Comparison of ENCODE assay signal across 10 cellular contexts in the genomic region with DNA sequence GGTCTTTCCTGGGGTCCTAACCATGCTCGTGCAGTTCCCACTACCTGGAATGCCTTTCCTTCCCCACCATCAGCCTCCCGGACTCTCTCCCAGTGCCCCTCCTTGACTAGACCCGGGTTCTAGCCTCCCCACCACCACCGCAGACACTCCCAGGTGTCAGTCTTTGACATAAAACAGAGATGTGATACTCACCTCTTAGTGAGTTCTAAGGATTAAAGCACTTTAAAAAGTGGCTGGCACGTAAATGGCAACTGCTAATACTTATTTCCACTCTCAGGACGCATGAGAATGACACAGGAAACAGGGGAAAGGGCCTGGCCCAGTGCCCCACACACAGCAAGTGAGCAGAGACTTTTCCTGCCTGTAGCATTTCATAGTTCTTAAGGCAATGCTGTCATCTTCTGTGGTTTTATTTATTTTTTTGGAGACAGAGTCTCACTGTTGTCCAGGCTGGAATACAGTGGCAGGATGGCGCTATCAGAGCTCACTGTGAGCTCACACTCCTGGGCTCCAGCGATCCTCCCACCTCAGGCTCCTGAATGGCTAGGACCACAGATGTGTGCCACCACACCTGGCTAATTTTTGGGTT. TPM values are rescaled to one million over a fixed set of nuclear protein-coding genes. Genes with fewer than 3 reads are reported as not detected.
DNase-seq lines count a peak whose midpoint lies in the region; ATAC-seq, FAIRE-seq and TF ChIP-seq lines count a peak whose summit lies in the region.
"Had no signal": no experiment of that assay in that cellular context is flagged by ENCODE, and none has a peak within 500 bp of the region (broad histone marks: within the 10 kb centered on the region; RNA-seq: fewer than 3 reads in every experiment).

No MANE protein-coding gene starts in this region.

- peaks cover 0 to 4% of the 10 kb centered on the region in 2 donors for H3K36me3 Mint-ChIP-seq in activated T-cell treated with anti-CD3 and anti-CD28 coated beads, Interleukin-2, amount 50 U/mL, for 72 hours (ENCODE audit: insufficient read depth in 2 of 2)

- peak overlapping the region; percentile 84 to 97 for H3K4me3 Mint-ChIP-seq in activated T-cell treated with anti-CD3 and anti-CD28 coated beads, Interleukin-2, amount 50 U/mL, for 72 hours
- H3K4me3 Mint-ChIP-seq: H9 had no signal

- DNase-seq in activated T-cell treated with anti-CD3 and anti-CD28 coated beads, Interleukin-2, amount 50 U/mL, for 72 hours: no peak
- no peak for DNase-seq in activated T-cell treated with anti-CD3 and anti-CD28 coated beads for 4 hours
- DNase-seq in astrocyte of the spinal cord (ENCODE audit: low read depth, low spot score): peak; percentile 39
- no peak for DNase-seq in tibial artery
- DNase-seq in urothelium cell line (ENCODE audit: low spot score): no peak
- DNase-seq: H9, NCI-H2171 had no signal

- in situ Hi-C loops in astrocyte of the spinal cord (cut with HindIII; ENCODE audit: low sequenced_read_pairs): no loop called here

- TF ChIP-seq RAD21 in liver (IDR thresholded peaks at IDR 0.05): no peak

- H3K27ac ChIP-seq in liver (ENCODE audit: low read depth in 1 of 2, low read length in 2 of 2): peak overlapping the region; percentile 58 to 68
- H3K27ac ChIP-seq in tibial artery: peak overlapping the region; percentile 96 to 97

- intact Hi-C loops in tibial artery (cut with DNase I; ENCODE audit: low total_unique reads): no loop called here

- H3K4me3 ChIP-seq in astrocyte of the spinal cord (ENCODE audit: low read depth, low read length) (no peak overlapping the region), liver (ENCODE audit: low read depth in 1 of 3, low read length in 3 of 3) (no peak overlapping the region), tibial artery (no peak overlapping the region)

- 69% methylated on average over 8 of the region's 8 CpGs for WGBS in liver

- H3K36me3 ChIP-seq in liver (ENCODE audit: control insufficient read depth in 4 of 4, insufficient read depth in 3 of 4, low read depth in 1 of 4, low read length in 3 of 4): no peaks in the 10 kb centered on the region
- peaks cover 0 to 13% (median 0%) of the 10 kb centered on the region in 3 donors for H3K36me3 ChIP-seq in tibial artery

- peaks cover 7 to 31% (median 21%) of the 10 kb centered on the region in 4 donors for H3K4me1 ChIP-seq in liver (ENCODE audit: control insufficient read depth in 4 of 4, insufficient read depth in 4 of 4, low read length in 3 of 4)
- peaks cover 9 to 71% (median 57%) of the 10 kb centered on the region in 4 donors for H3K4me1 ChIP-seq in tibial artery

- H3K4me1 Mint-ChIP-seq in activated T-cell treated with anti-CD3 and anti-CD28 coated beads, Interleukin-2, amount 50 U/mL, for 72 hours (ENCODE audit: low read depth): peaks cover 81% of the 10 kb centered on the region

- TF ChIP-seq CTCF in astrocyte of the spinal cord (IDR thresholded peaks at IDR 0.05; ENCODE audit: low read depth, low read length): no peak
- TF ChIP-seq CTCF in liver (IDR thresholded peaks at IDR 0.05; ENCODE audit: low read depth, low read length, missing input control): no peak
- no peak for TF ChIP-seq CTCF in tibial artery (IDR thresholded peaks at IDR 0.05)

- H3K27ac Mint-ChIP-seq in activated T-cell treated with anti-CD3 and anti-CD28 coated beads, Interleukin-2, amount 50 U/mL, for 72 hours: peak overlapping the region; percentile 93

- no peaks in the 10 kb centered on the region for H3K27me3 Mint-ChIP-seq in activated T-cell treated with anti-CD3 and anti-CD28 coated beads, Interleukin-2, amount 50 U/mL, for 72 hours (ENCODE audit: low read depth)

- FAIRE-seq in urothelium cell line (lab: Jason Lieb, UNC): no peak

- H3K9ac ChIP-seq in liver (ENCODE audit: low read depth in 1 of 2, low read length in 2 of 2): peak overlapping the region in 1 of 2 donors; percentile 9

- H3K27me3 ChIP-seq in liver (ENCODE audit: control insufficient read depth in 4 of 4, insufficient read depth in 4 of 4, low read length in 3 of 4) (no peaks in the 10 kb centered on the region), tibial artery (no peaks in the 10 kb centered on the region)

- ATAC-seq in activated T-cell treated with anti-CD3 and anti-CD28 coated beads, Interleukin-2, amount 50 U/mL, for 72 hours (replicated peaks in 1 of 2): no peak
- ATAC-seq in HG02588 (IDR thresholded peaks at IDR 0.05; ENCODE audit: unreplicated experiment) (no peak), HG03469 (IDR thresholded peaks at IDR 0.05; ENCODE audit: unreplicated experiment) (no peak)

- H3K9me3 ChIP-seq in liver (ENCODE audit: control insufficient read depth in 4 of 4, low read length in 3 of 4) (no peaks in the 10 kb centered on the region), tibial artery (no peaks in the 10 kb centered on the region)

- H3K9me3 Mint-ChIP-seq in activated T-cell treated with anti-CD3 and anti-CD28 coated beads, Interleukin-2, amount 50 U/mL, for 72 hours: no peaks in the 10 kb centered on the region
- H3K9me3 Mint-ChIP-seq: H9 had no signal

TF ChIP-seq in liver, 16 proteins besides CTCF, POLR2A, EP300 and RAD21:
- TF ChIP-seq HNF4A (conservative IDR thresholded peaks at IDR 0.05) (no peak), RXRA (IDR thresholded peaks at IDR 0.05) (no peak), NR2F2 (IDR thresholded peaks at IDR 0.05) (no peak), HNF4G (IDR thresholded peaks at IDR 0.05) (no peak), FOXA1 (IDR thresholded peaks at IDR 0.05) (no peak), GABPA (IDR thresholded peaks at IDR 0.05 in 1 of 2, conservative IDR thresholded peaks at IDR 0.05 in 1 of 2) (no peak), TAF1 (conservative IDR thresholded peaks at IDR 0.05) (no peak), EGR1 (IDR thresholded peaks at IDR 0.05; ENCODE audit: low read depth in 2 of 2) (no peak)
- TF ChIP-seq, protein P1, sequence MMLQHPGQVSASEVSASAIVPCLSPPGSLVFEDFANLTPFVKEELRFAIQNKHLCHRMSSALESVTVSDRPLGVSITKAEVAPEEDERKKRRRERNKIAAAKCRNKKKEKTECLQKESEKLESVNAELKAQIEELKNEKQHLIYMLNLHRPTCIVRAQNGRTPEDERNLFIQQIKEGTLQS (IDR thresholded peaks at IDR 0.05): no peak
- TF ChIP-seq, protein P2, sequence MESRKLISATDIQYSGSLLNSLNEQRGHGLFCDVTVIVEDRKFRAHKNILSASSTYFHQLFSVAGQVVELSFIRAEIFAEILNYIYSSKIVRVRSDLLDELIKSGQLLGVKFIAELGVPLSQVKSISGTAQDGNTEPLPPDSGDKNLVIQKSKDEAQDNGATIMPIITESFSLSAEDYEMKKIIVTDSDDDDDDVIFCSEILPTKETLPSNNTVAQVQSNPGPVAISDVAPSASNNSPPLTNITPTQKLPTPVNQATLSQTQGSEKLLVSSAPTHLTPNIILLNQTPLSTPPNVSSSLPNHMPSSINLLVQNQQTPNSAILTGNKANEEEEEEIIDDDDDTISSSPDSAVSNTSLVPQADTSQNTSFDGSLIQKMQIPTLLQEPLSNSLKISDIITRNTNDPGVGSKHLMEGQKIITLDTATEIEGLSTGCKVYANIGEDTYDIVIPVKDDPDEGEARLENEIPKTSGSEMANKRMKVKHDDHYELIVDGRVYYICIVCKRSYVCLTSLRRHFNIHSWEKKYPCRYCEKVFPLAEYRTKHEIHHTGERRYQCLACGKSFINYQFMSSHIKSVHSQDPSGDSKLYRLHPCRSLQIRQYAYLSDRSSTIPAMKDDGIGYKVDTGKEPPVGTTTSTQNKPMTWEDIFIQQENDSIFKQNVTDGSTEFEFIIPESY (IDR thresholded peaks at IDR 0.05): no peak
- TF ChIP-seq, protein P3, sequence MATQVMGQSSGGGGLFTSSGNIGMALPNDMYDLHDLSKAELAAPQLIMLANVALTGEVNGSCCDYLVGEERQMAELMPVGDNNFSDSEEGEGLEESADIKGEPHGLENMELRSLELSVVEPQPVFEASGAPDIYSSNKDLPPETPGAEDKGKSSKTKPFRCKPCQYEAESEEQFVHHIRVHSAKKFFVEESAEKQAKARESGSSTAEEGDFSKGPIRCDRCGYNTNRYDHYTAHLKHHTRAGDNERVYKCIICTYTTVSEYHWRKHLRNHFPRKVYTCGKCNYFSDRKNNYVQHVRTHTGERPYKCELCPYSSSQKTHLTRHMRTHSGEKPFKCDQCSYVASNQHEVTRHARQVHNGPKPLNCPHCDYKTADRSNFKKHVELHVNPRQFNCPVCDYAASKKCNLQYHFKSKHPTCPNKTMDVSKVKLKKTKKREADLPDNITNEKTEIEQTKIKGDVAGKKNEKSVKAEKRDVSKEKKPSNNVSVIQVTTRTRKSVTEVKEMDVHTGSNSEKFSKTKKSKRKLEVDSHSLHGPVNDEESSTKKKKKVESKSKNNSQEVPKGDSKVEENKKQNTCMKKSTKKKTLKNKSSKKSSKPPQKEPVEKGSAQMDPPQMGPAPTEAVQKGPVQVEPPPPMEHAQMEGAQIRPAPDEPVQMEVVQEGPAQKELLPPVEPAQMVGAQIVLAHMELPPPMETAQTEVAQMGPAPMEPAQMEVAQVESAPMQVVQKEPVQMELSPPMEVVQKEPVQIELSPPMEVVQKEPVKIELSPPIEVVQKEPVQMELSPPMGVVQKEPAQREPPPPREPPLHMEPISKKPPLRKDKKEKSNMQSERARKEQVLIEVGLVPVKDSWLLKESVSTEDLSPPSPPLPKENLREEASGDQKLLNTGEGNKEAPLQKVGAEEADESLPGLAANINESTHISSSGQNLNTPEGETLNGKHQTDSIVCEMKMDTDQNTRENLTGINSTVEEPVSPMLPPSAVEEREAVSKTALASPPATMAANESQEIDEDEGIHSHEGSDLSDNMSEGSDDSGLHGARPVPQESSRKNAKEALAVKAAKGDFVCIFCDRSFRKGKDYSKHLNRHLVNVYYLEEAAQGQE (IDR thresholded peaks at IDR 0.05): no peak
TF ChIP-seq in liver: peak in this region for 0.

RNA-seq across cellular contexts. Expression of a gene that starts 1.9 kb away (rescaled TPM):
- 10 to 100 TPM; 16.4 to 18.8 TPM for total RNA-seq in activated T-cell treated with anti-CD3 and anti-CD28 coated beads, Interleukin-2, amount 50 U/mL, for 72 hours
- total RNA-seq in liver: 1 to 10 TPM; 5.1 to 6.8 TPM
- 1 to 10 TPM; 4.5 to 5.6 TPM for polyA plus RNA-seq in liver

RNA-seq across cellular contexts. Expression of a gene that starts 2.0 kb away (rescaled TPM):
- total RNA-seq in activated T-cell treated with anti-CD3 and anti-CD28 coated beads, Interleukin-2, amount 50 U/mL, for 72 hours: 10 to 100 TPM; 43.5 to 47.2 TPM
- 10 to 100 TPM; 20.7 to 22.8 TPM for total RNA-seq in liver
- 1 to 10 TPM; 2.8 to 9.4 TPM for polyA plus RNA-seq in liver

RNA-seq across cellular contexts. Expression of a gene that starts 29.8 kb away (rescaled TPM):
- 1 to 10 TPM; 1.3 to 1.8 TPM for total RNA-seq in activated T-cell treated with anti-CD3 and anti-CD28 coated beads, Interleukin-2, amount 50 U/mL, for 72 hours
- total RNA-seq in liver: under 1 TPM; 0.17 to 0.33 TPM
- under 1 TPM in 1 of 2 donors, not detected in 1; 0.08 TPM for polyA plus RNA-seq in liver

RNA-seq across cellular contexts. Expression of a gene that starts 38.2 kb away (rescaled TPM):
- 1,000 to 10,000 TPM in 1 of 2 donors, 100 to 1,000 TPM in 1; 678 to 1,151 TPM for total RNA-seq in activated T-cell treated with anti-CD3 and anti-CD28 coated beads, Interleukin-2, amount 50 U/mL, for 72 hours
- 1,000 to 10,000 TPM in 1 of 2 donors, 10 to 100 TPM in 1; 29.6 to 1,968 TPM for total RNA-seq in liver
- 100 to 1,000 TPM in 1 of 2 donors, 10 to 100 TPM in 1; 50.2 to 111 TPM for polyA plus RNA-seq in liver

RNA-seq across cellular contexts. Expression of a gene that starts 50.7 kb away (rescaled TPM):
- 100 to 1,000 TPM; 110 to 139 TPM for total RNA-seq in activated T-cell treated with anti-CD3 and anti-CD28 coated beads, Interleukin-2, amount 50 U/mL, for 72 hours
- 10 to 100 TPM; 12.8 to 14.8 TPM for total RNA-seq in liver
- 10 to 100 TPM in 1 of 2 donors, 1 to 10 TPM in 1; 9.2 to 10.0 TPM for polyA plus RNA-seq in liver
